ENCODE assay signal across 9 cellular contexts in the genomic region with DNA sequence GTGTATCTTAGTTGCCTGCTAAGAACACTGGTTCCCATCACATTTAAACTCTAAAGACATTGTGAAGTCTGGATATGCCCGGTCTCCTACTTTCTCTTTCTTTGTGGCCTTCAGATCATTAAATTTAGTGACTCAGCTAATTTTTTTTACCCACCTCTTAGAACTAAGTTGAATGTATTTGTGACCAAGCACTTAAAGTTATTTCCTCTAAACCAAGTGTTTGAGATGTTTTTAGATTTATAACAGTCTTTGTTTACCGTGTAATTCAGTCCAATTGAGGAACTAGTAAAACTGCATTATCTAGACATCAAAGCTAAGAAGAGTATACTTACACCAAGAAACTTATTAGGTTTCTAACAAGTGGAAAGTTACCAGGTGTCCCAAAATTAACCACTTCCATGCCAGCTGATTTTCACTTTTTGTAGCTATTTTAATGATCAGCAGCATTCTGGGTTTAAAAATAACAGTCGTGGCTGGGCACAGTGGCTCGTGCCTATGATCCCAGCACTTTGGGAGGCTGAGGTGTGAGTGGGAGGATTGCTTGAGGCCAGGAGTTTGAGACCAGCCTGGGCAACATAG. TPM values are rescaled to one million over a fixed set of nuclear protein-coding genes. Genes with fewer than 3 reads are reported as not detected.
A peak's percentile ranks its signal among the peaks of the same experiment; 100 is the strongest.
DNase-seq lines count a peak whose midpoint lies in the region; ATAC-seq, FAIRE-seq and TF ChIP-seq lines count a peak whose summit lies in the region.
"Had no signal": no experiment of that assay in that cellular context is flagged by ENCODE, and none has a peak within 500 bp of the region (broad histone marks: within the 10 kb centered on the region; RNA-seq: fewer than 3 reads in every experiment).

No MANE protein-coding gene starts in this region.

- WGBS in small intestine, 3 donors: 38 to 44% (median 43%) methylated on average over 4 of the region's 4 CpGs

- FAIRE-seq in small intestine (lab: Jason Lieb, UNC): no peak

- H3K9me3 ChIP-seq in RWPE2 (ENCODE audit: severe bottlenecking): no peaks in the 10 kb centered on the region
- H3K9me3 ChIP-seq in small intestine (ENCODE audit: control insufficient read depth, low read depth): no peaks in the 10 kb centered on the region
- H3K9me3 ChIP-seq: MG63 had no signal

- peaks cover 17% of the 10 kb centered on the region for H3K36me3 Mint-ChIP-seq in activated CD8-positive, alpha-beta memory T cell treated with anti-CD3 and anti-CD28 coated beads, Interleukin-2, amount 10 ng/mL, durations not matched to agents 7 days and 5 days
- H3K36me3 Mint-ChIP-seq in stimulated activated effector memory CD8-positive, alpha-beta T cell treated with anti-CD3 and anti-CD28 coated beads, Interleukin-12 subunit alpha, Interleukin-12 subunit beta, amount 100 ng/mL, for 72 hours: peaks cover 14% of the 10 kb centered on the region

- H3K27me3 ChIP-seq in RWPE2 (ENCODE audit: insufficient read depth, poor library complexity, severe bottlenecking): no peaks in the 10 kb centered on the region
- H3K27me3 ChIP-seq in small intestine (ENCODE audit: control insufficient read depth in 2 of 2, insufficient read depth in 2 of 2, low read length in 2 of 2): no peaks in the 10 kb centered on the region
- H3K27me3 ChIP-seq: MG63 had no signal

- no peak overlapping the region for H3K4me3 Mint-ChIP-seq in activated CD8-positive, alpha-beta memory T cell treated with anti-CD3 and anti-CD28 coated beads, Interleukin-2, amount 10 ng/mL, durations not matched to agents 7 days and 5 days
- no peak overlapping the region for H3K4me3 Mint-ChIP-seq in stimulated activated effector memory CD8-positive, alpha-beta T cell treated with anti-CD3 and anti-CD28 coated beads, Interleukin-12 subunit alpha, Interleukin-12 subunit beta, amount 100 ng/mL, for 72 hours

- no peaks in the 10 kb centered on the region for H3K27me3 Mint-ChIP-seq in activated CD8-positive, alpha-beta memory T cell treated with anti-CD3 and anti-CD28 coated beads, Interleukin-2, amount 10 ng/mL, durations not matched to agents 7 days and 5 days

- H3K4me3 ChIP-seq in RWPE2 (ENCODE audit: severe bottlenecking) (no peak overlapping the region), fibroblast of villous mesenchyme (ENCODE audit: low read depth, low read length) (peak overlapping the region; percentile 33), small intestine (ENCODE audit: low read depth in 1 of 2, low read length in 2 of 2) (no peak overlapping the region)
- H3K4me3 ChIP-seq: MG63 had no signal

- CTCF ChIA-PET in activated CD8-positive, alpha-beta memory T cell treated with anti-CD3 and anti-CD28 coated beads, Interleukin-2, amount 10 ng/mL, durations not matched to agents 7 days and 5 days (lab: Charles Lee): interaction anchor here (1.2 kb wide), 1 partner anchor 78 kb away, joined by 3 read pairs; no protein-coding TSS in a partner anchor

- peaks cover 10% of the 10 kb centered on the region for H3K36me3 ChIP-seq in RWPE2 (ENCODE audit: low read depth)
- no peaks in the 10 kb centered on the region for H3K36me3 ChIP-seq in small intestine (ENCODE audit: control insufficient read depth in 2 of 2, insufficient read depth in 2 of 2, low read length in 2 of 2)

- no peak for ATAC-seq in RWPE2 (ENCODE audit: low read depth)
- no peak for ATAC-seq in activated CD8-positive, alpha-beta memory T cell treated with anti-CD3 and anti-CD28 coated beads, Interleukin-2, amount 10 ng/mL, durations not matched to agents 7 days and 5 days
- no peak for ATAC-seq in stimulated activated effector memory CD8-positive, alpha-beta T cell treated with anti-CD3 and anti-CD28 coated beads, Interleukin-12 subunit alpha, Interleukin-12 subunit beta, amount 100 ng/mL, for 72 hours

- in situ Hi-C loops in GM13977 (cut with MboI; ENCODE audit: low pct_unique_long_range_greater_than_20kb, low sequenced_read_pairs, unreplicated experiment): no loop called here

- H3K4me1 ChIP-seq in RWPE2 (ENCODE audit: insufficient read depth, poor library complexity, severe bottlenecking): peaks cover 27% of the 10 kb centered on the region
- H3K4me1 ChIP-seq in small intestine (ENCODE audit: control insufficient read depth in 2 of 2, insufficient read depth in 1 of 2, low read depth in 1 of 2, low read length in 1 of 2): peaks cover 0 to 9% of the 10 kb centered on the region in 2 donors

- no peak overlapping the region for H3K27ac Mint-ChIP-seq in activated CD8-positive, alpha-beta memory T cell treated with anti-CD3 and anti-CD28 coated beads, Interleukin-2, amount 10 ng/mL, durations not matched to agents 7 days and 5 days
- H3K27ac Mint-ChIP-seq in stimulated activated effector memory CD8-positive, alpha-beta T cell treated with anti-CD3 and anti-CD28 coated beads, Interleukin-12 subunit alpha, Interleukin-12 subunit beta, amount 100 ng/mL, for 72 hours: no peak overlapping the region
- H3K27ac Mint-ChIP-seq: activated T-helper 2 cell treated with anti-CD3 and anti-CD28 coated beads, Interferon-gamma antibody, Interleukin-2, Interleukin-4, amounts not matched to agents 10 μg/mL and 5 μg/mL and 100 μg/mL, durations not matched to agents 14 hours and 24 hours and 36 hours had no signal

- TF ChIP-seq CTCF in GM13977 (IDR thresholded peaks at IDR 0.05; ENCODE audit: extremely low read depth, insufficient read depth, missing control alignments) (no peak), RWPE2 (IDR thresholded peaks at IDR 0.05; ENCODE audit: poor library complexity, severe bottlenecking) (no peak), fibroblast of villous mesenchyme (IDR thresholded peaks at IDR 0.05; ENCODE audit: insufficient read depth, low read depth, low read length) (no peak)

- H3K27ac ChIP-seq in RWPE2 (ENCODE audit: poor library complexity, severe bottlenecking): peak overlapping the region; percentile 11
- no peak overlapping the region for H3K27ac ChIP-seq in small intestine (ENCODE audit: low read depth in 1 of 2, low read length in 1 of 2)

- no peaks in the 10 kb centered on the region for H3K9me3 Mint-ChIP-seq in activated CD8-positive, alpha-beta memory T cell treated with anti-CD3 and anti-CD28 coated beads, Interleukin-2, amount 10 ng/mL, durations not matched to agents 7 days and 5 days (ENCODE audit: low read depth)
- H3K9me3 Mint-ChIP-seq in stimulated activated effector memory CD8-positive, alpha-beta T cell treated with anti-CD3 and anti-CD28 coated beads, Interleukin-12 subunit alpha, Interleukin-12 subunit beta, amount 100 ng/mL, for 72 hours: no peaks in the 10 kb centered on the region
- H3K9me3 Mint-ChIP-seq: activated T-helper 2 cell treated with anti-CD3 and anti-CD28 coated beads, Interferon-gamma antibody, Interleukin-2, Interleukin-4, amounts not matched to agents 10 μg/mL and 5 μg/mL and 100 μg/mL, durations not matched to agents 14 hours and 24 hours and 36 hours had no signal

- peak; percentile 28 for DNase-seq in GM13977 (ENCODE audit: low spot score)
- DNase-seq in RWPE2 (ENCODE audit: low spot score): no peak
- peak; percentile 90 for DNase-seq in fibroblast of villous mesenchyme (ENCODE audit: low read depth)
- DNase-seq in small intestine: peak; percentile 27
- no peak for DNase-seq in activated CD8-positive, alpha-beta memory T cell treated with anti-CD3 and anti-CD28 coated beads, Interleukin-2, amount 10 ng/mL, durations not matched to agents 7 days and 5 days
- DNase-seq in stimulated activated effector memory CD8-positive, alpha-beta T cell treated with anti-CD3 and anti-CD28 coated beads, Interleukin-12 subunit alpha, Interleukin-12 subunit beta, amount 100 ng/mL, for 72 hours (ENCODE audit: low spot score in 2 of 2): no peak
- no peak for DNase-seq in Ammon's horn (ENCODE audit: low spot score)
- DNase-seq: MG63 had no signal

- peaks cover 33% of the 10 kb centered on the region for H3K4me1 Mint-ChIP-seq in activated CD8-positive, alpha-beta memory T cell treated with anti-CD3 and anti-CD28 coated beads, Interleukin-2, amount 10 ng/mL, durations not matched to agents 7 days and 5 days
- peaks cover 66% of the 10 kb centered on the region for H3K4me1 Mint-ChIP-seq in stimulated activated effector memory CD8-positive, alpha-beta T cell treated with anti-CD3 and anti-CD28 coated beads, Interleukin-12 subunit alpha, Interleukin-12 subunit beta, amount 100 ng/mL, for 72 hours

RNA-seq across cellular contexts. Expression of a gene that starts 53.1 kb away (rescaled TPM):
- total RNA-seq in fibroblast of villous mesenchyme: 31.5 and 36.7 TPM in 2 replicates
- polyA plus RNA-seq in small intestine: 10 to 100 TPM; 12.7 to 25.4 (median 13.8) TPM
- 10 to 100 TPM; 31.7 to 35.0 TPM for total RNA-seq in activated CD8-positive, alpha-beta memory T cell treated with anti-CD3 and anti-CD28 coated beads, Interleukin-2, amount 10 ng/mL, durations not matched to agents 7 days and 5 days

Comparison
In these comparisons a context has a peak if more than half of its experiments do, and no peak if none do; other contexts are left out.
1. DNase-seq: peak in GM13977 (single experiment), fibroblast of villous mesenchyme (single experiment) and small intestine (single experiment); none in RWPE2 (single experiment), activated CD8-positive, alpha-beta memory T cell treated with anti-CD3 and anti-CD28 coated beads, Interleukin-2, amount 10 ng/mL, durations not matched to agents 7 days and 5 days (single experiment), stimulated activated effector memory CD8-positive, alpha-beta T cell treated with anti-CD3 and anti-CD28 coated beads, Interleukin-12 subunit alpha, Interleukin-12 subunit beta, amount 100 ng/mL, for 72 hours (0 of 2) and Ammon's horn (single experiment).